ENCODE assay signal across 9 cellular contexts in genomic region chr21:44709426-44710293, GRCh38. TPM values are rescaled to one million over a fixed set of nuclear protein-coding genes. Genes with fewer than 3 reads are reported as not detected.
DNase-seq lines count a peak whose midpoint lies in the region; ATAC-seq and TF ChIP-seq lines count a peak whose summit lies in the region.
"Had no signal": no experiment of that assay in that cellular context is flagged by ENCODE, and none has a peak within 500 bp of the region (broad histone marks: within the 10 kb centered on the region; RNA-seq: fewer than 3 reads in every experiment).

No MANE protein-coding gene starts in this region.

- TF ChIP-seq POLR2A in lower leg skin (IDR thresholded peaks at IDR 0.05), result no peak

- ATAC-seq in HG02973 (IDR thresholded peaks at IDR 0.05; ENCODE audit: unreplicated experiment), result no peak
- no peak for ATAC-seq in GM18873 (IDR thresholded peaks at IDR 0.05; ENCODE audit: low FRiP score, unreplicated experiment)

- TF ChIP-seq CTCF in lower leg skin (IDR thresholded peaks at IDR 0.05), result no peak

- peak; percentile 77 for DNase-seq in DMS53 (lab: John Stamatoyannopoulos, UW)
- peak; percentile 82 for DNase-seq in NCI-H2029 treated with DMSO at 0.1 percent for 48 hours (lab: John Stamatoyannopoulos, UW)
- DNase-seq in astrocyte of the hippocampus (ENCODE audit: low read depth, low spot score), result peak; percentile 21
- peak; percentile 28 to 82 for DNase-seq in lower leg skin (ENCODE audit: low spot score in 2 of 2)
- no peak for DNase-seq in H4 (ENCODE audit: low spot score)
- DNase-seq in NCI-H526 treated with DMSO at 0.1 percent for 48 hours (lab: John Stamatoyannopoulos, UW), result no peak

- 1 to 3% methylated on average over 43 to 45 of the region's 45 CpGs for WGBS in lower leg skin, 2 donors

- intact Hi-C loops in lower leg skin (cut with DNase I; ENCODE audit: low total_unique reads), result no loop called here

- no peak overlapping the region for H3K4me3 ChIP-seq in lower leg skin (ENCODE audit: low read depth, poor library complexity, severe bottlenecking)

RNA-seq across cellular contexts. Expression of gene TSPEAR, which starts 1.7 kb away (rescaled TPM):
- under 1 TPM in 1 of 4 donors, not detected in 3; 0.06 TPM for total RNA-seq in lower leg skin
- 0.08 TPM in 1 of 2 replicates, not detected in the other for total RNA-seq in H4 (2014; rRNA removed; shearing (Covaris generic))
- total RNA-seq: kidney epithelial cell had no signal

RNA-seq across cellular contexts. Expression of gene KRTAP10-12, which starts 12.7 kb away (rescaled TPM):
- 1 to 10 TPM in 1 of 4 donors, not detected in 3; 2.1 TPM for total RNA-seq in lower leg skin
- not detected in 2 replicates for total RNA-seq in H4 (2014; rRNA removed; shearing (Covaris generic))
- total RNA-seq: kidney epithelial cell had no signal

RNA-seq across cellular contexts. Expression of gene KRTAP12-1, which starts 27.7 kb away (rescaled TPM):
- total RNA-seq in lower leg skin, result 10 to 100 TPM in 1 of 4 donors, not detected in 3; 12.3 TPM
- not detected in 2 replicates for total RNA-seq in H4 (2014; rRNA removed; shearing (Covaris generic))
- total RNA-seq: kidney epithelial cell had no signal

RNA-seq across cellular contexts. Expression of gene KRTAP12-2, which starts 42.9 kb away (rescaled TPM):
- total RNA-seq in lower leg skin, result 10 to 100 TPM in 1 of 4 donors, not detected in 3; 17.5 TPM
- not detected in 2 replicates for total RNA-seq in H4 (2014; rRNA removed; shearing (Covaris generic))
- total RNA-seq: kidney epithelial cell had no signal

RNA-seq across cellular contexts. Expression of gene KRTAP12-3, which starts 51.9 kb away (rescaled TPM):
- total RNA-seq in lower leg skin, result 10 to 100 TPM in 1 of 4 donors, not detected in 3; 13.2 TPM
- total RNA-seq in H4 (2014; rRNA removed; shearing (Covaris generic)), result not detected in 2 replicates
- total RNA-seq: kidney epithelial cell had no signal

Comparison
In these comparisons a context has a peak if more than half of its experiments do, and no peak if none do; other contexts are left out.
1. DNase-seq: peak in DMS53 (single experiment), NCI-H2029 treated with DMSO at 0.1 percent for 48 hours (single experiment), astrocyte of the hippocampus (single experiment) and lower leg skin (2 of 2); none in H4 (single experiment) and NCI-H526 treated with DMSO at 0.1 percent for 48 hours (single experiment).